ENCODE assay signal across 3 cellular contexts in genomic region chr7:73596191-73597065, GRCh38.
TF ChIP-seq lines count a peak whose summit lies in the region.

No MANE protein-coding gene starts in this region.

TF ChIP-seq in HepG2, 621 proteins besides CTCF, POLR2A, EP300 and RAD21:
- TF ChIP-seq HNRNPK (IDR thresholded peaks at IDR 0.05; ENCODE audit: low read depth, low read length, poor library complexity, severe bottlenecking) (peak; percentile 29), EEA1 (CRISPR knock-in tag; IDR thresholded peaks at IDR 0.05; ENCODE audit: borderline replicate concordance) (no peak), PITX1 (CRISPR knock-in tag; IDR thresholded peaks at IDR 0.05) (no peak), POLR2AphosphoS5 (IDR thresholded peaks at IDR 0.05; ENCODE audit: low read depth, low read length) (peak; percentile 47; the same call in 1 of the 2 replicates), AGO1 (IDR thresholded peaks at IDR 0.05; ENCODE audit: low read depth, low read length, poor library complexity, severe bottlenecking) (peak; percentile 88), AGO2 (optimal IDR thresholded peaks at IDR 0.05; ENCODE audit: low read depth, low read length) (peak; percentile 96), RBFOX2 (IDR thresholded peaks at IDR 0.05; ENCODE audit: low read depth, low read length) (peak; percentile 42), POLR2G (IDR thresholded peaks at IDR 0.05; ENCODE audit: low read depth, low read length) (peak; percentile 47; the same call in 1 of the 2 replicates), REL (CRISPR knock-in tag; conservative IDR thresholded peaks at IDR 0.05) (no peak), PAF1 (CRISPR knock-in tag; IDR thresholded peaks at IDR 0.05) (peak; percentile 42; the same call in 1 of the 2 replicates)

TF ChIP-seq in IMR-90, 13 proteins besides CTCF, POLR2A, EP300 and RAD21:
- TF ChIP-seq BHLHE40 (IDR thresholded peaks at IDR 0.05; ENCODE audit: low read depth, low read length), result no peak
- TF ChIP-seq USF2 (IDR thresholded peaks at IDR 0.05; ENCODE audit: low read depth, low read length), result no peak
- TF ChIP-seq MAZ (IDR thresholded peaks at IDR 0.05; ENCODE audit: borderline replicate concordance, low read depth, low read length), result no peak
- TF ChIP-seq RFX5 (IDR thresholded peaks at IDR 0.05; ENCODE audit: low read depth, low read length), result no peak
- TF ChIP-seq MXI1 (IDR thresholded peaks at IDR 0.05; ENCODE audit: borderline replicate concordance, low read depth, low read length), result no peak
- no peak for TF ChIP-seq ELK1 (IDR thresholded peaks at IDR 0.05; ENCODE audit: borderline replicate concordance, low read depth, low read length)
- TF ChIP-seq CHD1 (IDR thresholded peaks at IDR 0.05; ENCODE audit: low read depth, low read length), result no peak
- no peak for TF ChIP-seq CEBPB (IDR thresholded peaks at IDR 0.05; ENCODE audit: low read depth, low read length)
- no peak for TF ChIP-seq FOS (IDR thresholded peaks at IDR 0.05; ENCODE audit: low read depth, low read length)
- no peak for TF ChIP-seq RCOR1 (IDR thresholded peaks at IDR 0.05; ENCODE audit: insufficient replicate concordance, low read length)
- TF ChIP-seq NFE2L2 (IDR thresholded peaks at IDR 0.05; ENCODE audit: low read depth, low read length), result no peak
- TF ChIP-seq MAFK (IDR thresholded peaks at IDR 0.05; ENCODE audit: low read depth, low read length), result no peak
- TF ChIP-seq SMC3 (IDR thresholded peaks at IDR 0.05; ENCODE audit: low read depth, low read length), result no peak

TF ChIP-seq in H1, 55 proteins besides CTCF, POLR2A, EP300 and RAD21:
- TF ChIP-seq GTF2F1 (IDR thresholded peaks at IDR 0.05; ENCODE audit: borderline replicate concordance, low read depth, low read length) (no peak), TAF7 (optimal IDR thresholded peaks at IDR 0.05; ENCODE audit: borderline replicate concordance, low read depth, low read length) (no peak), E2F6 (IDR thresholded peaks at IDR 0.05) (no peak), TEAD4 (IDR thresholded peaks at IDR 0.05; ENCODE audit: low read depth, low read length) (no peak), RNF2 (IDR thresholded peaks at IDR 0.05; ENCODE audit: borderline replicate concordance, low read depth, low read length, missing control alignments, poor library complexity, severe bottlenecking) (no peak), SIX5 (IDR thresholded peaks at IDR 0.05; ENCODE audit: low read depth, low read length) (no peak), RFX5 (IDR thresholded peaks at IDR 0.05; ENCODE audit: borderline replicate concordance, low read depth, low read length) (no peak), RXRA (IDR thresholded peaks at IDR 0.05; ENCODE audit: insufficient read depth, low read depth, low read length) (no peak), CHD1 (IDR thresholded peaks at IDR 0.05; ENCODE audit: low read depth, low read length) (no peak), KDM4A (IDR thresholded peaks at IDR 0.05; ENCODE audit: low read depth, low read length, severe bottlenecking) (no peak), EGR1 (IDR thresholded peaks at IDR 0.05; ENCODE audit: borderline replicate concordance, low read depth, low read length) (no peak), CTBP2 (IDR thresholded peaks at IDR 0.05; ENCODE audit: borderline replicate concordance, insufficient read depth, insufficient read length, low read length) (no peak), BACH1 (IDR thresholded peaks at IDR 0.05; ENCODE audit: low read length) (no peak), USF2 (IDR thresholded peaks at IDR 0.05; ENCODE audit: low read length) (no peak), TBP (IDR thresholded peaks at IDR 0.05; ENCODE audit: low read depth, low read length) (no peak), ZNF274 (IDR thresholded peaks at IDR 0.05; ENCODE audit: borderline replicate concordance, extremely low read depth, low read length) (no peak), EZH2 (IDR thresholded peaks at IDR 0.05; ENCODE audit: low read depth, low read length, severe bottlenecking) (no peak), CHD7 (IDR thresholded peaks at IDR 0.05; ENCODE audit: insufficient replicate concordance, low read length) (no peak), JUND (IDR thresholded peaks at IDR 0.05; ENCODE audit: low read length) (no peak)
TF ChIP-seq in H1: peak in this region for 0.
